Comparison of ENCODE assay signal across 8 cellular contexts in genomic region chr6:41921712-41921998, GRCh38. TPM values are rescaled to one million over a fixed set of nuclear protein-coding genes. Genes with fewer than 3 reads are reported as not detected.
DNase-seq lines count a peak whose midpoint lies in the region; ATAC-seq and TF ChIP-seq lines count a peak whose summit lies in the region.

No MANE protein-coding gene starts in this region.

- in situ Hi-C loops in GM13976 (cut with MboI; ENCODE audit: low sequenced_read_pairs, unreplicated experiment) = no loop called here

- H3K4me3 ChIP-seq in BJ (ENCODE audit: low read depth, low read length) = peak overlapping the region; percentile 77
- H3K4me3 ChIP-seq in retinal pigment epithelial cell (ENCODE audit: low read length) = peak overlapping the region; percentile 99

- peaks cover 55 to 61% (median 58%) of the 10 kb centered on the region in 3 donors for H3K4me1 Mint-ChIP-seq in T-cell

- H3K27me3 ChIP-seq in BJ (ENCODE audit: control insufficient read depth, insufficient read depth, low read length) = no peaks in the 10 kb centered on the region
- no peaks in the 10 kb centered on the region for H3K27me3 ChIP-seq in foreskin keratinocyte

- H3K36me3 ChIP-seq in BJ (ENCODE audit: control insufficient read depth, insufficient read depth, low read length) = peaks cover under 1% of the 10 kb centered on the region; the same call in 1 of the 2 replicates

- peak overlapping the region; percentile 89 to 99 (median 99) for H3K4me3 Mint-ChIP-seq in T-cell

- POLR2A ChIA-PET in BJ (lab: Charles Lee) = no interaction called here
- POLR2A ChIA-PET in HEK293T (lab: Yijun Ruan, JAX) = interaction anchor here (1.0 to 3.6 kb wide), 11 partner anchors 9 to 135 kb away, joined by 4 to 54 read pairs (median 6); partner anchors contain the start of genes CCND3 and TOMM6
- POLR2A ChIA-PET in T-cell (lab: Charles Lee) = interaction anchor here in 1 of 2 donors (0.9 to 1.0 kb wide), 3 partner anchors 14 to 134 kb away, joined by 3 to 11 read pairs (median 6); partner anchors contain the start of genes TAF8 and TOMM6

- ATAC-seq in T-cell (replicated peaks in 1 of 4) (peak in 3 of 4 experiments; percentile 19 to 31 (median 25)), foreskin keratinocyte (peak; percentile 16)

- H3K36me3 Mint-ChIP-seq in T-cell = peaks cover 9% of the 10 kb centered on the region

- TF ChIP-seq CTCF in BJ (IDR thresholded peaks at IDR 0.05; ENCODE audit: insufficient read depth, low read depth, low read length) (no peak), foreskin keratinocyte (conservative IDR thresholded peaks at IDR 0.05) (no peak), retinal pigment epithelial cell (conservative IDR thresholded peaks at IDR 0.05; ENCODE audit: low read depth, low read length) (no peak), GM13976 (IDR thresholded peaks at IDR 0.05; ENCODE audit: borderline replicate concordance, control extremely low read depth, extremely low read depth, insufficient read depth, missing control alignments) (no peak)

- no peaks in the 10 kb centered on the region for H3K9me3 Mint-ChIP-seq in T-cell

- H3K27ac ChIP-seq in foreskin keratinocyte = peak overlapping the region; percentile 98

- CTCF ChIA-PET in BJ (lab: Yijun Ruan, JAX) = interaction anchor here (0.7 to 5.4 kb wide), 16 partner anchors 9 to 134 kb away, joined by 3 to 83 read pairs (median 4); partner anchors contain the start of gene TOMM6
- CTCF ChIA-PET in HEK293T (lab: Yijun Ruan, JAX) = interaction anchor here (0.9 to 2.2 kb wide), 9 partner anchors 14 to 217 kb away, joined by 3 to 18 read pairs (median 4); partner anchors contain the start of gene TOMM6
- CTCF ChIA-PET in T-cell (lab: Charles Lee) = interaction anchor here (0.6 to 3.3 kb wide), 30 partner anchors 11 to 1517 kb away, joined by 3 to 46 read pairs (median 6); partner anchors contain the start of genes TOMM6 (in 2 of the 2), CCND3 (in 1 of the 2), MRPS10 (in 1 of the 2) and TAF8 (in 1 of the 2)

- DNase-seq in BJ (ENCODE audit: low read depth) = no peak
- no peak for DNase-seq in HEK293T (ENCODE audit: extremely low spot score)
- DNase-seq in T-cell = no peak
- no peak for DNase-seq in foreskin keratinocyte
- DNase-seq in retinal pigment epithelial cell (ENCODE audit: low read depth) = no peak
- DNase-seq in GM13976 (ENCODE audit: low spot score) = no peak
- no peak for DNase-seq in activated CD4-positive, alpha-beta T cell treated with anti-CD3 and anti-CD28 coated beads, Interleukin-2, amount 50 U/mL, for 4 hours
- no peak for DNase-seq in GOT3 (lab: John Stamatoyannopoulos, UW)

- peaks cover 10% of the 10 kb centered on the region for H3K4me1 ChIP-seq in foreskin keratinocyte

- H3K27me3 Mint-ChIP-seq in T-cell = peaks cover 0 to 2% of the 10 kb centered on the region in 2 donors

- H3K27ac Mint-ChIP-seq in T-cell = peak overlapping the region; percentile 98 to 99

TF ChIP-seq in HEK293T, 16 proteins besides CTCF, POLR2A, EP300 and RAD21:
- TF ChIP-seq L3MBTL2 (conservative IDR thresholded peaks at IDR 0.05) (peak; percentile 28; the same call in 1 of the 2 replicates), FOXA1 (IDR thresholded peaks at IDR 0.05) (no peak)
TF ChIP-seq in HEK293T: peak in this region for 1.

RNA-seq across cellular contexts. Expression of gene BYSL, which starts 0.4 kb away (rescaled TPM):
- polyA plus RNA-seq in BJ (2011; rRNA removed) = 18.0 and 28.5 TPM in 2 replicates
- 19.2 and 20.0 TPM in 2 replicates for polyA minus RNA-seq in BJ (2011; rRNA and poly(A)+ RNA removed)
- 10 to 100 TPM in 3 of 5 donors, 1 to 10 TPM in 2; 3.5 to 20.5 (median 15.0) TPM for total RNA-seq in T-cell
- total RNA-seq in foreskin keratinocyte = 29.2 and 35.2 TPM in 2 replicates
- 34.8 and 39.2 TPM in 2 replicates for polyA plus RNA-seq in foreskin keratinocyte

RNA-seq across cellular contexts. Expression of gene MED20, which starts 0.7 kb away (rescaled TPM):
- 33.0 and 34.4 TPM in 2 replicates for polyA plus RNA-seq in BJ (2011; rRNA removed)
- 20.2 and 34.0 TPM in 2 replicates for polyA minus RNA-seq in BJ (2011; rRNA and poly(A)+ RNA removed)
- 10 to 100 TPM in 3 of 5 donors, 1 to 10 TPM in 2; 5.4 to 12.1 (median 11.1) TPM for total RNA-seq in T-cell
- total RNA-seq in foreskin keratinocyte = 30.2 and 33.2 TPM in 2 replicates
- 16.3 and 17.5 TPM in 2 replicates for polyA plus RNA-seq in foreskin keratinocyte

RNA-seq across cellular contexts. Expression of gene CCND3, which starts 20.0 kb away (rescaled TPM):
- 20.0 and 38.5 TPM in 2 replicates for polyA plus RNA-seq in BJ (2011; rRNA removed)
- polyA minus RNA-seq in BJ (2011; rRNA and poly(A)+ RNA removed) = 19.2 and 26.1 TPM in 2 replicates
- total RNA-seq in T-cell = 100 to 1,000 TPM; 265 to 532 (median 284) TPM
- 67.5 and 73.4 TPM in 2 replicates for total RNA-seq in foreskin keratinocyte
- polyA plus RNA-seq in foreskin keratinocyte = 77.0 and 78.6 TPM in 2 replicates

RNA-seq across cellular contexts. Expression of gene USP49, which starts 26.5 kb away (rescaled TPM):
- polyA plus RNA-seq in BJ (2011; rRNA removed) (1.6 and 1.9 TPM in 2 replicates), foreskin keratinocyte (0.27 and 0.35 TPM in 2 replicates)
- polyA minus RNA-seq in BJ (2011; rRNA and poly(A)+ RNA removed) = 1.2 and 2.0 TPM in 2 replicates
- total RNA-seq in T-cell (1 to 10 TPM; 2.5 to 5.2 (median 3.3) TPM), foreskin keratinocyte (1.1 and 1.3 TPM in 2 replicates)
